Comparison of ENCODE assay signal across 18 cellular contexts in the genomic region with DNA sequence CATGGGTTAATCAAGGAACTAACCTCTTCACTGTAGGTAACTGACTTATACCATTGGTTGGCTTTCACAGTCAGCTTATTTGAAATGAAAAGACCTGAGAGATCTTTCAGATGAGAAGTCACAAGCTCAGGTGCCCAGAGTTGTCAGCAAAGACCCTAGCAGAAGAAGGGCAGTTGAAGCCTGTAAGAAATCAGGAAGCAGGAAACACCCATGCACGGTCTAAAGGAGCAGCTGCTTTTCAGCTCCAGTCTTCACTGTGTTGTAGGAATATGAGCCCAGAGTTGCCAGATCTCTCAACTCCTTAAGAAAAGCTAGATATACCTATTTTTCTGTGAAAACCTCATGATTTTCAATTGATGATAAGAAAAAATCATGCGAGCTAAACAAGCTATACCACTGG.
A peak's percentile ranks its signal among the peaks of the same experiment; 100 is the strongest.
DNase-seq lines count a peak whose midpoint lies in the region; ATAC-seq and TF ChIP-seq lines count a peak whose summit lies in the region.
"Had no signal": no experiment of that assay in that cellular context is flagged by ENCODE, and none has a peak within 500 bp of the region (broad histone marks: within the 10 kb centered on the region; RNA-seq: fewer than 3 reads in every experiment).

No MANE protein-coding gene starts in this region.

- H3K27ac Mint-ChIP-seq in activated naive CD4-positive, alpha-beta T cell treated with anti-CD3 and anti-CD28 coated beads, Interleukin-2, amount 10 ng/mL, durations not matched to agents 7 days and 5 days: peak overlapping the region; percentile 64
- H3K27ac Mint-ChIP-seq in IgD-negative memory B cell: peak overlapping the region; percentile 67 to 91 (median 86)
- no peak overlapping the region for H3K27ac Mint-ChIP-seq in activated T-helper 17 cell treated with anti-CD3 and anti-CD28 coated beads, Interleukin-2, amount 50 U/mL, for 72 hours
- H3K27ac Mint-ChIP-seq in CD14-positive monocyte: peak overlapping the region in 1 of 7 donors; percentile 11
- H3K27ac Mint-ChIP-seq: mesothelial cell of epicardium had no signal

- no peaks in the 10 kb centered on the region for H3K9me3 ChIP-seq in thymus (ENCODE audit: control insufficient read depth)
- H3K9me3 ChIP-seq: HAP-1 had no signal

- no peak overlapping the region for H3K4me3 Mint-ChIP-seq in activated naive CD4-positive, alpha-beta T cell treated with anti-CD3 and anti-CD28 coated beads, Interleukin-2, amount 10 ng/mL, durations not matched to agents 7 days and 5 days
- H3K4me3 Mint-ChIP-seq in IgD-negative memory B cell (peak overlapping the region in 2 of 4 donors; percentile 49 to 64), CD14-positive monocyte (no peak overlapping the region)
- peak overlapping the region; percentile 49 for H3K4me3 Mint-ChIP-seq in activated T-helper 17 cell treated with anti-CD3 and anti-CD28 coated beads, Interleukin-2, amount 50 U/mL, for 72 hours
- H3K4me3 Mint-ChIP-seq: mesothelial cell of epicardium had no signal

- 48% methylated on average over 2 of the region's 2 CpGs for WGBS in thymus

- H3K36me3 Mint-ChIP-seq in activated naive CD4-positive, alpha-beta T cell treated with anti-CD3 and anti-CD28 coated beads, Interleukin-2, amount 10 ng/mL, durations not matched to agents 7 days and 5 days: peaks cover 71% of the 10 kb centered on the region
- H3K36me3 Mint-ChIP-seq in IgD-negative memory B cell (peaks cover 23% of the 10 kb centered on the region), CD14-positive monocyte (peaks cover 2 to 5% of the 10 kb centered on the region in 2 donors)
- peaks cover 61% of the 10 kb centered on the region for H3K36me3 Mint-ChIP-seq in activated T-helper 17 cell treated with anti-CD3 and anti-CD28 coated beads, Interleukin-2, amount 50 U/mL, for 72 hours (ENCODE audit: low read depth)

- CTCF ChIA-PET in activated naive CD4-positive, alpha-beta T cell treated with anti-CD3 and anti-CD28 coated beads, Interleukin-2, amount 10 ng/mL, durations not matched to agents 7 days and 5 days (lab: Charles Lee): interaction anchor here (1.2 to 1.5 kb wide), 3 partner anchors 131 to 214 kb away, joined by 3 to 9 read pairs (median 6); no protein-coding TSS in a partner anchor

- H3K4me3 ChIP-seq in thymus (ENCODE audit: low read length): no peak overlapping the region
- H3K4me3 ChIP-seq: dorsolateral prefrontal cortex, HAP-1 had no signal

- no peak for ATAC-seq in activated T-helper 17 cell treated with anti-CD3 and anti-CD28 coated beads, Interleukin-2, amount 50 U/mL, for 72 hours (replicated peaks)
- ATAC-seq: sciatic nerve had no signal

- intact Hi-C loops in CD14-positive monocyte (cut with micrococcal nuclease): loop anchor here in 1 of 2 donors (10.0 kb wide), 1 partner anchor 57 kb away; no protein-coding TSS in a partner anchor

- H3K27me3 ChIP-seq in thymus (ENCODE audit: control insufficient read depth, insufficient read depth): no peaks in the 10 kb centered on the region
- H3K27me3 ChIP-seq: dorsolateral prefrontal cortex had no signal

- peaks cover 17% of the 10 kb centered on the region for H3K4me1 ChIP-seq in thymus (ENCODE audit: control insufficient read depth, insufficient read depth, low read length)
- H3K4me1 ChIP-seq: parathyroid adenoma had no signal

- no peaks in the 10 kb centered on the region for H3K9me3 Mint-ChIP-seq in activated naive CD4-positive, alpha-beta T cell treated with anti-CD3 and anti-CD28 coated beads, Interleukin-2, amount 10 ng/mL, durations not matched to agents 7 days and 5 days
- H3K9me3 Mint-ChIP-seq in IgD-negative memory B cell (no peaks in the 10 kb centered on the region), CD14-positive monocyte (peaks cover 0 to 2% (median 0%) of the 10 kb centered on the region in 7 donors)
- H3K9me3 Mint-ChIP-seq in activated T-helper 17 cell treated with anti-CD3 and anti-CD28 coated beads, Interleukin-2, amount 50 U/mL, for 72 hours: no peaks in the 10 kb centered on the region
- H3K9me3 Mint-ChIP-seq: mesothelial cell of epicardium had no signal

- peak overlapping the region; percentile 19 for H3K27ac ChIP-seq in thymus (ENCODE audit: low read depth)
- H3K27ac ChIP-seq: parathyroid adenoma had no signal

- no peak for DNase-seq in activated naive CD4-positive, alpha-beta T cell treated with anti-CD3 and anti-CD28 coated beads, Interleukin-2, amount 10 ng/mL, durations not matched to agents 7 days and 5 days
- DNase-seq in activated naive CD4-positive, alpha-beta T cell (lab: John Stamatoyannopoulos, UW): no peak
- DNase-seq in CD14-positive monocyte (ENCODE audit: low spot score): no peak
- no peak for DNase-seq in activated gamma-delta T cell treated with Interleukin-2 at 50 U/mL for 16 hours
- DNase-seq: activated CD4-positive, CD25-positive, alpha-beta regulatory T cell treated with anti-CD3 and anti-CD28 coated beads, Interleukin-2, amount 50 U/mL, for 72 hours; central memory CD4-positive, alpha-beta T cell; COR-L47; DND-41; dorsolateral prefrontal cortex; NCI-H2171 treated with DMSO at 0.1 percent for 48 hours; NCI-H526 treated with DMSO at 0.1 percent for 48 hours had no signal

- no peaks in the 10 kb centered on the region for H3K27me3 Mint-ChIP-seq in activated naive CD4-positive, alpha-beta T cell treated with anti-CD3 and anti-CD28 coated beads, Interleukin-2, amount 10 ng/mL, durations not matched to agents 7 days and 5 days
- no peaks in the 10 kb centered on the region for H3K27me3 Mint-ChIP-seq in IgD-negative memory B cell
- no peaks in the 10 kb centered on the region for H3K27me3 Mint-ChIP-seq in activated T-helper 17 cell treated with anti-CD3 and anti-CD28 coated beads, Interleukin-2, amount 50 U/mL, for 72 hours
- H3K27me3 Mint-ChIP-seq in CD14-positive monocyte (ENCODE audit: low read depth in 3 of 3): no peaks in the 10 kb centered on the region

- no peak for TF ChIP-seq CTCF in CD14-positive monocyte (IDR thresholded peaks at IDR 0.05)

- H3K4me1 Mint-ChIP-seq in activated naive CD4-positive, alpha-beta T cell treated with anti-CD3 and anti-CD28 coated beads, Interleukin-2, amount 10 ng/mL, durations not matched to agents 7 days and 5 days: peaks cover 80% of the 10 kb centered on the region
- H3K4me1 Mint-ChIP-seq in IgD-negative memory B cell (peaks cover 51 to 56% (median 52%) of the 10 kb centered on the region in 3 donors), CD14-positive monocyte (peaks cover 6% of the 10 kb centered on the region)
- H3K4me1 Mint-ChIP-seq in activated T-helper 17 cell treated with anti-CD3 and anti-CD28 coated beads, Interleukin-2, amount 50 U/mL, for 72 hours: peaks cover 44% of the 10 kb centered on the region

- H3K36me3 ChIP-seq in thymus (ENCODE audit: control insufficient read depth, insufficient read depth): no peaks in the 10 kb centered on the region
- H3K36me3 ChIP-seq: HAP-1 had no signal
